In the genomic region with DNA sequence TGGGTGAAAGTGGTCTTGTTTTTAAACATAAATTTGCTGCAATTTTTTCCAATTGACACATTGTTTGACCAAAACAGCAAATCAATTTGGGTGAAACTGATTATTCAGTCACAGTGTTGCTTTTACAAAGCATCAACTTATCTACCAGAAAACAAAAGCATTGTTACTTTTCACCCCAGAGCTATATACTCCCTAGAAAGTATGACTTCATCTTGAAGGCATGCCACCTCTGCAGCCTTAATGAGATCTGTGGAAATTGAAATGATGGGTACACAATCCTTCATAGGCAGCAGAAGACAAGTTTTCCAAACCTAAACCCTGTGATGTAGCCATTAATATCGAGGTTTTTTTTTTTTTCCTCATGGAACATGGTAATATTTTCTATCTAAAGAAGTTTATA, we compare ENCODE assay signal across 16 cellular contexts.
DNase-seq lines count a peak whose midpoint lies in the region; FAIRE-seq and TF ChIP-seq lines count a peak whose summit lies in the region.
"Had no signal": no experiment of that assay in that cellular context is flagged by ENCODE, and none has a peak within 500 bp of the region (broad histone marks: within the 10 kb centered on the region; RNA-seq: fewer than 3 reads in every experiment).

No MANE protein-coding gene starts in this region.

- no peak overlapping the region for H3K4me2 ChIP-seq in endothelial cell of umbilical vein (ENCODE audit: insufficient read depth, low read length)

- no peak for TF ChIP-seq POLR2A in endothelial cell of umbilical vein (IDR thresholded peaks at IDR 0.05; ENCODE audit: low read depth, low read length)

- H3K27ac Mint-ChIP-seq in activated T-cell treated with anti-CD3 and anti-CD28 coated beads, Interleukin-2, amount 50 U/mL, for 24 hours, result no peak overlapping the region
- H3K27ac Mint-ChIP-seq: CD8-positive, alpha-beta T cell had no signal

- H3K36me3 Mint-ChIP-seq in activated T-cell treated with anti-CD3 and anti-CD28 coated beads, Interleukin-2, amount 50 U/mL, for 24 hours (ENCODE audit: low read depth), result no peaks in the 10 kb centered on the region
- H3K36me3 Mint-ChIP-seq: CD8-positive, alpha-beta T cell had no signal

- no peak overlapping the region for H3K4me3 ChIP-seq in endothelial cell of umbilical vein (replicated peaks in 1 of 3; ENCODE audit: insufficient read depth in 1 of 3, low read depth in 1 of 3, low read length in 3 of 3)
- H3K4me3 ChIP-seq: pancreas, vagina had no signal

- no peak overlapping the region for H3K4me3 Mint-ChIP-seq in activated T-cell treated with anti-CD3 and anti-CD28 coated beads, Interleukin-2, amount 50 U/mL, for 24 hours
- H3K4me3 Mint-ChIP-seq: CD8-positive, alpha-beta T cell had no signal

- peaks cover 22% of the 10 kb centered on the region for H3K9me3 Mint-ChIP-seq in activated T-cell treated with anti-CD3 and anti-CD28 coated beads, Interleukin-2, amount 50 U/mL, for 24 hours

- intact Hi-C loops in endothelial cell of umbilical vein (cut with micrococcal nuclease), result no loop called here

- H3K4me1 Mint-ChIP-seq in activated T-cell treated with anti-CD3 and anti-CD28 coated beads, Interleukin-2, amount 50 U/mL, for 24 hours (ENCODE audit: low read depth), result no peaks in the 10 kb centered on the region

- H3K9me1 ChIP-seq in endothelial cell of umbilical vein (replicated peaks; ENCODE audit: control insufficient read depth, extremely low read depth, insufficient read depth, low read length), result no peaks in the 10 kb centered on the region

- no peaks in the 10 kb centered on the region for H3K79me2 ChIP-seq in endothelial cell of umbilical vein (ENCODE audit: control insufficient read depth, insufficient read depth, low read length)

- DNase-seq in ELF-1 (ENCODE audit: low read depth, low spot score) (peak; percentile 3), RCC 7860 (ENCODE audit: low spot score) (peak; percentile 32), endothelial cell of umbilical vein (ENCODE audit: low read depth, low spot score) (no peak), myocyte (ENCODE audit: low read depth) (peak; percentile 13), NCI-H1048 (lab: John Stamatoyannopoulos, UW) (no peak), NCI-H1694 (lab: John Stamatoyannopoulos, UW) (no peak), NCI-H1105 (lab: John Stamatoyannopoulos, UW) (no peak)
- no peak for DNase-seq in activated T-cell treated with anti-CD3 and anti-CD28 coated beads, Interleukin-2, amount 50 U/mL, for 24 hours
- DNase-seq: activated T-cell treated with anti-CD3 and anti-CD28 coated beads, Interleukin-2, amount 50 U/mL, for 48 hours; CD8-positive, alpha-beta T cell; cerebellar nuclear complex; NCI-H1092; NCI-H2171; pancreas; stimulated activated CD4-positive, alpha-beta T cell treated with anti-CD3 and anti-CD28 coated beads, Interleukin-4, amount 100 ng/mL, for 1 hour had no signal

- dilution Hi-C loops in endothelial cell of umbilical vein (cut with MboI; ENCODE audit: extremely low pct_ligation_motif_present, low sequenced_read_pairs), result no loop called here

- no peak for TF ChIP-seq CTCF in endothelial cell of umbilical vein (IDR thresholded peaks at IDR 0.05; ENCODE audit: extremely low read depth in 1 of 2, insufficient read depth in 1 of 2, low read depth in 1 of 2, low read length in 2 of 2)

- no TSS peak for BruUV-seq in endothelial cell of umbilical vein (replicated peaks; lab: Mats Ljungman, UMichigan)

- H3K9me3 ChIP-seq in endothelial cell of umbilical vein (replicated peaks; ENCODE audit: control insufficient read depth, insufficient read depth, low read length), result peaks cover 2% of the 10 kb centered on the region
- H3K9me3 ChIP-seq: pancreas, vagina had no signal

- no peaks in the 10 kb centered on the region for H4K20me1 ChIP-seq in endothelial cell of umbilical vein (replicated peaks; ENCODE audit: control insufficient read depth, extremely low read depth, insufficient read depth, low read length)

- no peak overlapping the region for H2AFZ ChIP-seq in endothelial cell of umbilical vein (ENCODE audit: low read depth, low read length)

- H3K9ac ChIP-seq in endothelial cell of umbilical vein (replicated peaks; ENCODE audit: extremely low read depth, insufficient read depth, low read length), result no peak overlapping the region

- H3K4me1 ChIP-seq in endothelial cell of umbilical vein (ENCODE audit: control insufficient read depth, extremely low read depth, insufficient read depth, low read length), result no peaks in the 10 kb centered on the region
- H3K4me1 ChIP-seq: pancreas, vagina had no signal

- no peaks in the 10 kb centered on the region for H3K27me3 ChIP-seq in endothelial cell of umbilical vein (ENCODE audit: control insufficient read depth in 2 of 2, insufficient read depth in 2 of 2, low read length in 2 of 2)
- H3K27me3 ChIP-seq: pancreas, vagina had no signal

- POLR2A ChIA-PET in endothelial cell of umbilical vein (lab: Charles Lee), result no interaction called here

- CTCF ChIA-PET in endothelial cell of umbilical vein (lab: Charles Lee), result no interaction called here

- peak; percentile 45 for FAIRE-seq in RCC 7860 (lab: Jason Lieb, UNC)
- FAIRE-seq in endothelial cell of umbilical vein (lab: Jason Lieb, UNC), result no peak
- FAIRE-seq: pancreas had no signal

- H3K36me3 ChIP-seq in endothelial cell of umbilical vein (ENCODE audit: control insufficient read depth in 2 of 2, extremely low read depth in 1 of 2, insufficient read depth in 2 of 2, low read length in 2 of 2), result no peaks in the 10 kb centered on the region
- H3K36me3 ChIP-seq: pancreas, vagina had no signal

- H3K27ac ChIP-seq in endothelial cell of umbilical vein (ENCODE audit: insufficient read depth, low read depth, low read length), result no peak overlapping the region
- H3K27ac ChIP-seq: pancreas, vagina had no signal

- H3K27me3 Mint-ChIP-seq in activated T-cell treated with anti-CD3 and anti-CD28 coated beads, Interleukin-2, amount 50 U/mL, for 24 hours, result peaks cover 2% of the 10 kb centered on the region

TF ChIP-seq in endothelial cell of umbilical vein, 7 proteins besides CTCF, POLR2A, EP300 and RAD21:
- TF ChIP-seq POLR2AphosphoS5 (IDR thresholded peaks at IDR 0.05; ENCODE audit: insufficient read depth, low read depth, low read length) (no peak), FOS (IDR thresholded peaks at IDR 0.05; ENCODE audit: borderline replicate concordance, insufficient read depth, low read length) (peak; percentile 6)
TF ChIP-seq in endothelial cell of umbilical vein: peak in this region for 1.

Comparison
In these comparisons a context has a peak if more than half of its experiments do, and no peak if none do; other contexts are left out.
1. DNase-seq: peak in ELF-1 (single experiment), RCC 7860 (single experiment) and myocyte (single experiment); none in endothelial cell of umbilical vein (single experiment), NCI-H1048 (single experiment), activated T-cell treated with anti-CD3 and anti-CD28 coated beads, Interleukin-2, amount 50 U/mL, for 24 hours (single experiment), NCI-H1694 (single experiment) and NCI-H1105 (single experiment).